1 cellular context compared by ENCODE assay signal in the genomic region with DNA sequence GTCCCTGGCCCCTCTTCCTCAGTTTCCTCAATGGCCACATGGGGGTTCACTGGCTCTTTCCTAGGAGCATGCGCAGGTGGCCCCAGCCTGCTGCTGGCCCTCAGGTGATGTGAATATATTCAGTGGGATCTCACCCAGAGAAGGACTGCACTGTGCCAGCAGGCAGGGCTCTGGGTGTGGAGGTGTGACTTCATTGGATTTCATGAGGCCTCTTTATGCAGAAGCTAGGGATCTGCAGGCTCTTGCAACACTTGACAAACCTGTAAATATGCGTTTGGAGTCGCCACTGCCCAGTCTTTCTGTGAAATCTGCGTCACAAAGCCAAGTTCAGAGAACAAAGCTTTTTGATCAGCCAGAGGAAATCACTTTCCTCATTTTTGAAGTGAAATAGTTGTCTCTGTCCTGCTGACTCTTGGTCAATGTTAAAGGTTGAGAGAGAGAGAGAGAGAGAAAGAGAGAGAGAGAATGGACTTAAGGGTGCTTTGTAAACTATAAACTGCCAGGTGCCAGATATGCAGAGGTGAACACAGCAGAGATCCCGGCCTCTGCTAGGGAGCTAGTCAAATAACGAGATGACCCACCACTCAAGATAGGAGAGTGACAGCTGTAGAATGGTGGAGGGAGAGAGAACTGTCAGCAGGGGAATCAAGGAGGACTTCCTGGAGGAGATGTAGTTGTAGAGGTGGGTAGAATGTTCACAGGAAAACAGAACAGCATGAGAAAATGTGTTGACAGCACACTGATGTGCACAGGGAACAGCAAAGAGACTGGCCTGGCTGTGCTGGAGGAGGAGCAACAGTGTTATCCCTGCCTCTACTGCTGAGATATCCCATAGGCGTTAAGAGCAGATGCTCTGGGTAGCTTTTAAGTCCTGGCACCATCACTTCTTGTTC.
TF ChIP-seq lines count a peak whose summit lies in the region.

No MANE protein-coding gene starts in this region.

TF ChIP-seq in liver, 16 proteins besides CTCF, POLR2A, EP300 and RAD21:
- peak in 1 of 2 donors; percentile 32 for TF ChIP-seq EGR1 (IDR thresholded peaks at IDR 0.05; ENCODE audit: low read depth in 2 of 2)
- peak; percentile 87 for TF ChIP-seq FOXA2 (IDR thresholded peaks at IDR 0.05)
- TF ChIP-seq, protein P1, sequence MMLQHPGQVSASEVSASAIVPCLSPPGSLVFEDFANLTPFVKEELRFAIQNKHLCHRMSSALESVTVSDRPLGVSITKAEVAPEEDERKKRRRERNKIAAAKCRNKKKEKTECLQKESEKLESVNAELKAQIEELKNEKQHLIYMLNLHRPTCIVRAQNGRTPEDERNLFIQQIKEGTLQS (IDR thresholded peaks at IDR 0.05) = peak; percentile 35
- TF ChIP-seq TAF1 (conservative IDR thresholded peaks at IDR 0.05) = peak; percentile 54
- TF ChIP-seq, protein P2, sequence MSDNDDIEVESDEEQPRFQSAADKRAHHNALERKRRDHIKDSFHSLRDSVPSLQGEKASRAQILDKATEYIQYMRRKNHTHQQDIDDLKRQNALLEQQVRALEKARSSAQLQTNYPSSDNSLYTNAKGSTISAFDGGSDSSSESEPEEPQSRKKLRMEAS (IDR thresholded peaks at IDR 0.05) = peak; percentile 85
- TF ChIP-seq, protein P3, sequence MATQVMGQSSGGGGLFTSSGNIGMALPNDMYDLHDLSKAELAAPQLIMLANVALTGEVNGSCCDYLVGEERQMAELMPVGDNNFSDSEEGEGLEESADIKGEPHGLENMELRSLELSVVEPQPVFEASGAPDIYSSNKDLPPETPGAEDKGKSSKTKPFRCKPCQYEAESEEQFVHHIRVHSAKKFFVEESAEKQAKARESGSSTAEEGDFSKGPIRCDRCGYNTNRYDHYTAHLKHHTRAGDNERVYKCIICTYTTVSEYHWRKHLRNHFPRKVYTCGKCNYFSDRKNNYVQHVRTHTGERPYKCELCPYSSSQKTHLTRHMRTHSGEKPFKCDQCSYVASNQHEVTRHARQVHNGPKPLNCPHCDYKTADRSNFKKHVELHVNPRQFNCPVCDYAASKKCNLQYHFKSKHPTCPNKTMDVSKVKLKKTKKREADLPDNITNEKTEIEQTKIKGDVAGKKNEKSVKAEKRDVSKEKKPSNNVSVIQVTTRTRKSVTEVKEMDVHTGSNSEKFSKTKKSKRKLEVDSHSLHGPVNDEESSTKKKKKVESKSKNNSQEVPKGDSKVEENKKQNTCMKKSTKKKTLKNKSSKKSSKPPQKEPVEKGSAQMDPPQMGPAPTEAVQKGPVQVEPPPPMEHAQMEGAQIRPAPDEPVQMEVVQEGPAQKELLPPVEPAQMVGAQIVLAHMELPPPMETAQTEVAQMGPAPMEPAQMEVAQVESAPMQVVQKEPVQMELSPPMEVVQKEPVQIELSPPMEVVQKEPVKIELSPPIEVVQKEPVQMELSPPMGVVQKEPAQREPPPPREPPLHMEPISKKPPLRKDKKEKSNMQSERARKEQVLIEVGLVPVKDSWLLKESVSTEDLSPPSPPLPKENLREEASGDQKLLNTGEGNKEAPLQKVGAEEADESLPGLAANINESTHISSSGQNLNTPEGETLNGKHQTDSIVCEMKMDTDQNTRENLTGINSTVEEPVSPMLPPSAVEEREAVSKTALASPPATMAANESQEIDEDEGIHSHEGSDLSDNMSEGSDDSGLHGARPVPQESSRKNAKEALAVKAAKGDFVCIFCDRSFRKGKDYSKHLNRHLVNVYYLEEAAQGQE (IDR thresholded peaks at IDR 0.05) = peak; percentile 76
- peak; percentile 93 for TF ChIP-seq SP1 (IDR thresholded peaks at IDR 0.05)
- TF ChIP-seq HNF4G (IDR thresholded peaks at IDR 0.05) = no peak
- peak; percentile 72 to 95 for TF ChIP-seq RXRA (IDR thresholded peaks at IDR 0.05)
- peak in 1 of 2 donors; percentile 24 for TF ChIP-seq GABPA (IDR thresholded peaks at IDR 0.05 in 1 of 2, conservative IDR thresholded peaks at IDR 0.05 in 1 of 2)
- peak; percentile 73 for TF ChIP-seq FOXA1 (IDR thresholded peaks at IDR 0.05)
- peak; percentile 76 for TF ChIP-seq YY1 (IDR thresholded peaks at IDR 0.05)
- TF ChIP-seq, protein P4, sequence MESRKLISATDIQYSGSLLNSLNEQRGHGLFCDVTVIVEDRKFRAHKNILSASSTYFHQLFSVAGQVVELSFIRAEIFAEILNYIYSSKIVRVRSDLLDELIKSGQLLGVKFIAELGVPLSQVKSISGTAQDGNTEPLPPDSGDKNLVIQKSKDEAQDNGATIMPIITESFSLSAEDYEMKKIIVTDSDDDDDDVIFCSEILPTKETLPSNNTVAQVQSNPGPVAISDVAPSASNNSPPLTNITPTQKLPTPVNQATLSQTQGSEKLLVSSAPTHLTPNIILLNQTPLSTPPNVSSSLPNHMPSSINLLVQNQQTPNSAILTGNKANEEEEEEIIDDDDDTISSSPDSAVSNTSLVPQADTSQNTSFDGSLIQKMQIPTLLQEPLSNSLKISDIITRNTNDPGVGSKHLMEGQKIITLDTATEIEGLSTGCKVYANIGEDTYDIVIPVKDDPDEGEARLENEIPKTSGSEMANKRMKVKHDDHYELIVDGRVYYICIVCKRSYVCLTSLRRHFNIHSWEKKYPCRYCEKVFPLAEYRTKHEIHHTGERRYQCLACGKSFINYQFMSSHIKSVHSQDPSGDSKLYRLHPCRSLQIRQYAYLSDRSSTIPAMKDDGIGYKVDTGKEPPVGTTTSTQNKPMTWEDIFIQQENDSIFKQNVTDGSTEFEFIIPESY (IDR thresholded peaks at IDR 0.05) = peak; percentile 78
- TF ChIP-seq JUND (IDR thresholded peaks at IDR 0.05) = peak; percentile 21 to 87
- TF ChIP-seq NR2F2 (IDR thresholded peaks at IDR 0.05) = peak; percentile 45
- peak; percentile 75 to 87 for TF ChIP-seq HNF4A (conservative IDR thresholded peaks at IDR 0.05)
TF ChIP-seq in liver: peak in this region for 15.
